ENCODE assay signal across 8 cellular contexts in the genomic region with DNA sequence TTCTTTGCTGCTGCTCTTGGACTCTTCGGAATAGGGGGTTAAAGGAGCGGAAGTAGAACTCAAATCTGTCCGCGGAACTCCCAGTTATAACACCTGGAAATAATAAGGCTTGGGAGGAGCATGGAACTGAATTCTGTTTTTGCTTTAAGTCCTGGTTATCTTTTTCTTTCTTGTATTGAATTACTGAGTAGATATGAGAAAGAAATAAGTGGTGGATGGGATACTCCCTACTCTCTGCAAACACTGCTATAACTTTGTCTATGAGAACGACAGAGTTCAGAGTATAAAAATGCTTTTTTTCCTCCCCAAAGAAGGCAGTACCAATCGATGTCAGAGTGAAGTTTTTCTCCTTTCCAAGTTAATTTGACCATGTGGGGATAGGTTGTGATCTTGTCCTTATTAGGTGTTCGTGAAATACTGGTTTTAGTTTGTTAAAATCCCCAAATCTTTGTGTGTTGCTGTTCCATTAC. TPM values are rescaled to one million over a fixed set of nuclear protein-coding genes. Genes with fewer than 3 reads are reported as not detected.
DNase-seq lines count a peak whose midpoint lies in the region; ATAC-seq, FAIRE-seq and TF ChIP-seq lines count a peak whose summit lies in the region.

No MANE protein-coding gene starts in this region.

- peaks cover 27% of the 10 kb centered on the region for H3K4me1 Mint-ChIP-seq in Calu3 (ENCODE audit: low read depth, unreplicated experiment)

- H3K9me3 Mint-ChIP-seq in Calu3 (ENCODE audit: low read depth, unreplicated experiment): no peaks in the 10 kb centered on the region

- H3K9me3 ChIP-seq in HUES64 (ENCODE audit: insufficient read depth, low read depth, low read length) (no peaks in the 10 kb centered on the region), pancreas (no peaks in the 10 kb centered on the region)

- DNase-seq in Calu3: no peak
- peak; percentile 67 for DNase-seq in fibroblast of peridontal ligament (ENCODE audit: extremely low read depth)
- DNase-seq in pancreas: no peak
- no peak for DNase-seq in stimulated activated CD4-positive, alpha-beta T cell treated with anti-CD3 and anti-CD28 coated beads, Interleukin-1b, Interleukin-23, amount 100 ng/mL, for 48 hours

- CTCF ChIA-PET in Calu3 (lab: Charles Lee): no interaction called here

- peaks cover 27% of the 10 kb centered on the region for H3K36me3 Mint-ChIP-seq in Calu3 (ENCODE audit: insufficient read depth, unreplicated experiment)

- peak overlapping the region; percentile 82 for H3K9ac ChIP-seq in HUES64 (ENCODE audit: low read depth, low read length)

- H3K4me3 ChIP-seq in HUES64 (ENCODE audit: low read length) (peak overlapping the region; percentile 83), pancreas (peak overlapping the region; percentile 96 to 99 (median 98))

- no peaks in the 10 kb centered on the region for H3K36me3 ChIP-seq in HUES64 (ENCODE audit: insufficient read depth, low read length)
- no peaks in the 10 kb centered on the region for H3K36me3 ChIP-seq in pancreas

- H3K27me3 Mint-ChIP-seq in Calu3 (ENCODE audit: unreplicated experiment): no peaks in the 10 kb centered on the region

- 0% methylated on average over 7 of the region's 7 CpGs for WGBS in HUES64
- WGBS in pancreas, 2 donors: 1 to 2% methylated on average over 7 of the region's 7 CpGs

- intact Hi-C loops in Calu3 (cut with micrococcal nuclease; ENCODE audit: unreplicated experiment) (no loop called here), pancreas (cut with DNase I) (no loop called here)

- TF ChIP-seq CTCF in Calu3 (IDR thresholded peaks at IDR 0.05; ENCODE audit: unreplicated experiment) (no peak), VCaP (conservative IDR thresholded peaks at IDR 0.05) (no peak), pancreas (IDR thresholded peaks at IDR 0.05) (no peak)

- peak in 2 of 4 donors; percentile 16 to 21 for ATAC-seq in pancreas
- ATAC-seq in GM18907 (IDR thresholded peaks at IDR 0.05; ENCODE audit: unreplicated experiment): no peak
- ATAC-seq in HG02610 (IDR thresholded peaks at IDR 0.05; ENCODE audit: unreplicated experiment): no peak

- peak overlapping the region; percentile 93 for H3K27ac Mint-ChIP-seq in Calu3 (ENCODE audit: unreplicated experiment)

- H3K4me3 Mint-ChIP-seq in Calu3 (ENCODE audit: low read depth, unreplicated experiment): peak overlapping the region; percentile 97

- peak; percentile 37 for FAIRE-seq in pancreas (lab: Jason Lieb, UNC)

- BruUV-seq in Calu3 (replicated peaks; lab: Mats Ljungman, UMichigan): TSS peak; percentile 74

- H3K27me3 ChIP-seq in HUES64 (ENCODE audit: insufficient read depth, low read length): no peaks in the 10 kb centered on the region
- no peaks in the 10 kb centered on the region for H3K27me3 ChIP-seq in pancreas

- peaks cover 23% of the 10 kb centered on the region for H3K4me1 ChIP-seq in HUES64 (ENCODE audit: insufficient read depth, low read length)
- H3K4me1 ChIP-seq in pancreas: peaks cover 13 to 33% (median 23%) of the 10 kb centered on the region in 3 donors

- H3K27ac ChIP-seq in HUES64 (ENCODE audit: low read depth, low read length) (no peak overlapping the region), VCaP (peak overlapping the region; percentile 92), pancreas (peak overlapping the region; percentile 90 to 96 (median 95))

RNA-seq across cellular contexts. Expression of gene RIC1, which starts 1.2 kb away (rescaled TPM):
- total RNA-seq in Calu3 (2022): 10.9 and 11.4 TPM in 2 replicates
- polyA plus RNA-seq in HUES64 (2013, experiment 1 of 2): 10.4 TPM
- polyA plus RNA-seq in HUES64 (2013, experiment 2 of 2): 11.0 TPM
- total RNA-seq in pancreas: 10 to 100 TPM in 1 of 6 donors, 1 to 10 TPM in 5; 7.0 to 11.8 (median 9.4) TPM
- 1 to 10 TPM; 2.9 to 4.2 TPM for polyA plus RNA-seq in pancreas
